In genomic region chr12:6943719-6944380, GRCh38 we compare ENCODE assay signal across 8 cellular contexts. TPM values are rescaled to one million over a fixed set of nuclear protein-coding genes. Genes with fewer than 3 reads are reported as not detected.
DNase-seq lines count a peak whose midpoint lies in the region; ATAC-seq and TF ChIP-seq lines count a peak whose summit lies in the region.

C12orf57 (plus strand) TSS chr12:6944022; CDS start chr12:6944122, 100 bp downstream.
RNU7-1 (plus strand) TSS chr12:6943816.

- peaks cover 9% of the 10 kb centered on the region for H3K4me1 ChIP-seq in BE2C

- peaks cover 8% of the 10 kb centered on the region for H3K36me3 ChIP-seq in BE2C

- ATAC-seq in HG03378 (IDR thresholded peaks at IDR 0.05; ENCODE audit: unreplicated experiment): peak; percentile 37

- DNase-seq in BE2C (peak; percentile 89), GM19238 (ENCODE audit: insufficient read length, low spot score) (peak; percentile 59), NCI-H345 treated with DMSO at 0.1 percent for 48 hours (lab: John Stamatoyannopoulos, UW; ENCODE audit: unreplicated experiment) (peak; percentile 91)
- peak; percentile 61 for DNase-seq in activated CD4-positive, CD25-positive, alpha-beta regulatory T cell treated with anti-CD3 and anti-CD28 coated beads, Interleukin-2, amount 50 U/mL, for 16 hours (ENCODE audit: low read depth, low spot score)
- peak; percentile 90 for DNase-seq in stimulated activated CD4-positive, alpha-beta T cell treated with anti-CD3 and anti-CD28 coated beads, Interleukin-1b, Interleukin-23, amount 100 ng/mL, for 48 hours

- H3K27ac ChIP-seq in cingulate gyrus (ENCODE audit: low read depth, low read length) (peak within 1 kb of the TSS; percentile 95), layer of hippocampus (ENCODE audit: low read depth, low read length) (peak within 1 kb of the TSS; percentile 98)

- no peaks in the 10 kb centered on the region for H3K27me3 ChIP-seq in BE2C
- no peaks in the 10 kb centered on the region for H3K27me3 ChIP-seq in layer of hippocampus (ENCODE audit: control insufficient read depth, insufficient read depth, low read length)

- H3K9me3 ChIP-seq in BE2C: no peaks in the 10 kb centered on the region

- TF ChIP-seq CTCF in BE2C (IDR thresholded peaks at IDR 0.05; ENCODE audit: low read depth, low read length): no peak

- H3K4me3 ChIP-seq in BE2C (ENCODE audit: low read depth, low read length): peak within 1 kb of the TSS; percentile 87

RNA-seq across cellular contexts. Expression of gene C12orf57, which starts in this region (rescaled TPM):
- polyA plus RNA-seq in BE2C (2012; ENCODE audit: insufficient read depth, insufficient read length, low read depth): 616 TPM

RNA-seq across cellular contexts. Expression of gene RNU7-1, which starts in this region (rescaled TPM):
- polyA plus RNA-seq in BE2C (2012; ENCODE audit: insufficient read depth, insufficient read length, low read depth): not detected

Comparison
In these comparisons a context has a peak if more than half of its experiments do, and no peak if none do; other contexts are left out.
1. Peak in every context shown above with its lines: DNase-seq, ATAC-seq, H3K4me3 ChIP-seq and H3K27ac ChIP-seq.